In the genomic region with DNA sequence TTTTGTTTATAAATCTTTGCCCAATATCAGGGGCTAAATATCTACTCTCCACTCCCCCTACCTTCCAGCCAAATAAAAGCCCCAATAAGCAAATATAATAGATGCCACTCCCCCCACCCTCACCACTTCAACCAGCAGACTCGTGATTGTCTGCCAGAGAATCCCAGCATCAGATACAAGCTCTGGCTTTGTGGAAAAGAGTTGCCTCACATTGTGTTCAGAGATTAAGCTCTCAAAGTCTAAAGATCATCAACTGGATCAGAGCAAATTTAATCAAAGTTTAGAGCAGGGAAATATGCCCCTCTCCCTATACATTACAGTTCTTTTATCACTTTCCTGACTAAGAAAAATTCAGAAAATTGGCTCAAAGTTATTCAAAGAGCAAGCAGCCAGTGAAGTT, we compare ENCODE assay signal across 22 cellular contexts. TPM values are rescaled to one million over a fixed set of nuclear protein-coding genes. Genes with fewer than 3 reads are reported as not detected.
"Had no signal": no experiment of that assay in that cellular context is flagged by ENCODE, and none has a peak within 500 bp of the region (broad histone marks: within the 10 kb centered on the region; RNA-seq: fewer than 3 reads in every experiment).

No MANE protein-coding gene starts in this region.

- H3K27me3 ChIP-seq: gastroesophageal sphincter, ovary, testis had no signal

- H3K4me1 ChIP-seq: gastroesophageal sphincter, heart left ventricle, left ventricle myocardium inferior, spleen had no signal

- H3K4me3 Mint-ChIP-seq: activated CD4-positive, alpha-beta memory T cell treated with anti-CD3 and anti-CD28 coated beads for 36 hours; activated naive CD8-positive, alpha-beta T cell; activated T-helper 1 cell treated with anti-CD3 and anti-CD28 coated beads, Interleukin-12 subunit alpha, Interleukin-12 subunit beta, Interleukin-2, Interleukin-4 antibody, amounts not matched to agents 30 ng/mL and 10 ng/mL and 1 ng/mL, durations not matched to agents 14 hours and 24 hours and 36 hours; brain; memory B cell; naive B cell; stimulated activated memory B cell treated with anti-CD40 and anti-IgM and Interleukin-4, amounts not matched to agents 10 μg/mL and 1 μg/mL and 100 μg/mL, for 72 hours; type B pancreatic cell had no signal

- H3K9me3 Mint-ChIP-seq: activated CD4-positive, alpha-beta memory T cell treated with anti-CD3 and anti-CD28 coated beads for 36 hours; activated T-helper 1 cell treated with anti-CD3 and anti-CD28 coated beads, Interleukin-12 subunit alpha, Interleukin-12 subunit beta, Interleukin-2, Interleukin-4 antibody, amounts not matched to agents 30 ng/mL and 10 ng/mL and 1 ng/mL, durations not matched to agents 14 hours and 24 hours and 36 hours; brain; memory B cell; naive B cell; stimulated activated memory B cell treated with anti-CD40 and anti-IgM and Interleukin-4, amounts not matched to agents 10 μg/mL and 1 μg/mL and 100 μg/mL, for 72 hours; type B pancreatic cell had no signal

- H3K4me1 Mint-ChIP-seq: memory B cell; naive B cell; stimulated activated memory B cell treated with anti-CD40 and anti-IgM and Interleukin-4, amounts not matched to agents 10 μg/mL and 1 μg/mL and 100 μg/mL, for 72 hours had no signal

- H3K27ac ChIP-seq: coronary artery, gastroesophageal sphincter, heart left ventricle, left ventricle myocardium inferior, ovary, spleen, testis, WERI-Rb-1 had no signal

- H3K36me3 ChIP-seq: heart left ventricle, left ventricle myocardium inferior, ovary, spleen, WERI-Rb-1 had no signal

- H3K4me3 ChIP-seq: coronary artery, gastroesophageal sphincter, heart left ventricle, left ventricle myocardium inferior, ovary, spleen, testis had no signal

- H3K9me3 ChIP-seq: gastroesophageal sphincter, heart left ventricle, left ventricle myocardium inferior, ovary, spleen, testis had no signal

- H3K27me3 Mint-ChIP-seq: brain, naive B cell, type B pancreatic cell had no signal

- ATAC-seq: gastroesophageal sphincter; heart left ventricle; sciatic nerve; stimulated activated memory B cell treated with anti-CD40 and anti-IgM and Interleukin-4, amounts not matched to agents 10 μg/mL and 1 μg/mL and 100 μg/mL, for 72 hours had no signal

- H3K27ac Mint-ChIP-seq: activated CD4-positive, alpha-beta memory T cell treated with anti-CD3 and anti-CD28 coated beads for 36 hours; activated naive CD8-positive, alpha-beta T cell; activated T-helper 1 cell treated with anti-CD3 and anti-CD28 coated beads, Interleukin-12 subunit alpha, Interleukin-12 subunit beta, Interleukin-2, Interleukin-4 antibody, amounts not matched to agents 30 ng/mL and 10 ng/mL and 1 ng/mL, durations not matched to agents 14 hours and 24 hours and 36 hours; brain; memory B cell; stimulated activated memory B cell treated with anti-CD40 and anti-IgM and Interleukin-4, amounts not matched to agents 10 μg/mL and 1 μg/mL and 100 μg/mL, for 72 hours; type B pancreatic cell had no signal

- DNase-seq: activated CD4-positive, alpha-beta memory T cell treated with anti-CD3 and anti-CD28 coated beads for 36 hours; activated T-cell treated with anti-CD3 and anti-CD28 coated beads for 4 hours; central memory CD4-positive, alpha-beta T cell; heart left ventricle; left ventricle myocardium inferior; naive B cell; ovary; spleen; stimulated activated CD4-positive, alpha-beta T cell treated with anti-CD3 and anti-CD28 coated beads, Interleukin-4, amount 100 ng/mL, for 4 hours; T-helper 2 cell; testis; WERI-Rb-1 had no signal

- H3K36me3 Mint-ChIP-seq: activated CD4-positive, alpha-beta memory T cell treated with anti-CD3 and anti-CD28 coated beads for 36 hours; activated naive CD8-positive, alpha-beta T cell; brain; memory B cell; naive B cell; stimulated activated memory B cell treated with anti-CD40 and anti-IgM and Interleukin-4, amounts not matched to agents 10 μg/mL and 1 μg/mL and 100 μg/mL, for 72 hours; type B pancreatic cell had no signal

RNA-seq across cellular contexts. Expression of gene AOX1, which starts 39.5 kb away (rescaled TPM):
- total RNA-seq: mononuclear cell had no signal
